In the genomic region with DNA sequence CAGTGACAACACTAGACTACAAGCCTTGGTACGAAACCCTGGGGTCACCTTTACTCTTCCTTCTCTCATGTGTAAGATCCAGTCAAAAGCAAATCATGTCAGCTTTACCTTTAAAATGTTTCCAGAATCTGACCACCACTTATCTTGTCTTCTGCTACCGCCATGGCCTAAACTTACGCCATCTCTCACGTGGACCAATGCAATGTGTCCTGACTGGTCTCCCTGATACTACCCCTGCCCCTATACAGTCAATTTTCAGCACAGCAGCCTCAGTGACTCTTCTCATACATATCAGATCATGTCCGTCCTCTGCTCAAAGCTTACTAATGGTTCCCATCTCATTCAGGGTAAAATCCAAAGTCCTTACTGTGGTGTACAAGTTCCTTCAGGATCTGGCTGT, we compare ENCODE assay signal across 28 cellular contexts. TPM values are rescaled to one million over a fixed set of nuclear protein-coding genes. Genes with fewer than 3 reads are reported as not detected.
DNase-seq lines count a peak whose midpoint lies in the region; ATAC-seq, FAIRE-seq and TF ChIP-seq lines count a peak whose summit lies in the region.
"Had no signal": no experiment of that assay in that cellular context is flagged by ENCODE, and none has a peak within 500 bp of the region (broad histone marks: within the 10 kb centered on the region; RNA-seq: fewer than 3 reads in every experiment).

No MANE protein-coding gene starts in this region.

- H3K79me1 ChIP-seq in IMR-90 (ENCODE audit: low read depth in 1 of 2, low read length in 2 of 2) (no peaks in the 10 kb centered on the region), H1 (ENCODE audit: low read depth, low read length) (no peaks in the 10 kb centered on the region), trophoblast cell (ENCODE audit: low read length) (peaks cover 5% of the 10 kb centered on the region)

- H2BK15ac ChIP-seq in IMR-90 (ENCODE audit: low read depth, low read length) (0 out of 3 replicates have a peak overlapping the region, but pooled peaks have one; percentile 22), H1 (ENCODE audit: low read length) (no peak overlapping the region)

- no peaks in the 10 kb centered on the region for H3K27me3 ChIP-seq in IMR-90 (ENCODE audit: control insufficient read depth, insufficient read depth, low read length)
- no peaks in the 10 kb centered on the region for H3K27me3 ChIP-seq in H1 (replicated peaks in 1 of 4; ENCODE audit: control insufficient read depth in 3 of 4, extremely low read depth in 1 of 4, insufficient read depth in 3 of 4, low read length in 3 of 4)
- no peaks in the 10 kb centered on the region for H3K27me3 ChIP-seq in trophoblast cell (ENCODE audit: insufficient read depth, low read length)
- H3K27me3 ChIP-seq: BE2C, BLaER1 had no signal

- dilution Hi-C loops in IMR-90 (cut with HindIII; ENCODE audit: low sequenced_read_pairs, unreplicated experiment): no loop called here

- TF ChIP-seq EP300 in H1 (IDR thresholded peaks at IDR 0.05; ENCODE audit: borderline replicate concordance in 1 of 2, low read depth in 2 of 2, low read length in 2 of 2): no peak

- no peak overlapping the region for H2BK20ac ChIP-seq in IMR-90 (ENCODE audit: low read depth, low read length)
- H2BK20ac ChIP-seq in H1 (ENCODE audit: low read length): 0 out of 2 replicates have a peak overlapping the region, but pooled peaks have one; percentile 41

- no peak overlapping the region for H4K12ac ChIP-seq in trophoblast cell (ENCODE audit: low read depth, low read length)

- H4K20me1 ChIP-seq in IMR-90 (ENCODE audit: insufficient read depth, low read length) (no peaks in the 10 kb centered on the region), H1 (replicated peaks in 1 of 2; ENCODE audit: control insufficient read depth in 1 of 2, insufficient read depth in 2 of 2, low read length in 2 of 2) (no peaks in the 10 kb centered on the region)
- H4K20me1 ChIP-seq: BLaER1 had no signal

- H3K4me3 ChIP-seq in IMR-90 (ENCODE audit: insufficient read depth, low read depth, low read length) (no peak overlapping the region), H1 (ENCODE audit: extremely low read depth in 1 of 4, insufficient read depth in 2 of 4, low read depth in 3 of 4, low read length in 4 of 4) (no peak overlapping the region), trophoblast cell (ENCODE audit: low read depth, low read length) (no peak overlapping the region)
- H3K4me3 ChIP-seq: BLaER1, GM12878 had no signal

- H3K4me1 ChIP-seq in IMR-90 (ENCODE audit: control insufficient read depth, insufficient read depth, low read length): no peaks in the 10 kb centered on the region
- H3K4me1 ChIP-seq in H1 (replicated peaks in 1 of 4; ENCODE audit: control insufficient read depth in 3 of 4, insufficient read depth in 4 of 4, low read length in 3 of 4): no peaks in the 10 kb centered on the region
- peaks cover 4 to 6% of the 10 kb centered on the region in 2 experiments for H3K4me1 ChIP-seq in trophoblast cell (ENCODE audit: control insufficient read depth in 1 of 2, insufficient read depth in 2 of 2, low read length in 2 of 2)
- H3K4me1 ChIP-seq: BLaER1 had no signal

- ATAC-seq in IMR-90 (ENCODE audit: low read depth) (no peak), GM19395 (IDR thresholded peaks at IDR 0.05; ENCODE audit: unreplicated experiment) (no peak), HG03045 (IDR thresholded peaks at IDR 0.05; ENCODE audit: unreplicated experiment) (no peak)
- ATAC-seq: GM12878 had no signal

- DNase-seq in IMR-90 (no peak), H1 (ENCODE audit: low read depth in 1 of 2, low spot score in 2 of 2) (no peak), trophoblast cell (peak; percentile 72 to 87), KG1 (lab: John Stamatoyannopoulos, UW) (no peak)
- DNase-seq in effector CD8-positive, alpha-beta T cell (lab: John Stamatoyannopoulos, UW): no peak
- DNase-seq: 8988T; ACHN; BE2C; C1 segment of cervical spinal cord; CD4-positive, alpha-beta memory T cell; CD4-positive, CD25-positive, alpha-beta regulatory T cell; CD8-positive, alpha-beta memory T cell; COR-L47; DMS 273 treated with DMSO at 0.1 percent for 48 hours; DMS153; DMS53; DMS79; DND-41; EL; GDM1 had no signal

- H3K14ac ChIP-seq in IMR-90 (replicated peaks; ENCODE audit: low read depth, low read length) (no peak overlapping the region), H1 (ENCODE audit: insufficient read length) (no peak overlapping the region), trophoblast cell (ENCODE audit: low read length) (no peak overlapping the region)

- no peaks in the 10 kb centered on the region for H3K23me2 ChIP-seq in H1 (ENCODE audit: low read depth, low read length)

- H2AK5ac ChIP-seq in IMR-90 (ENCODE audit: low read depth, low read length) (no peak overlapping the region; the same call in 1 of the 2 replicates), H1 (ENCODE audit: low read depth, low read length) (no peak overlapping the region), trophoblast cell (ENCODE audit: low read length) (no peak overlapping the region)

- intact Hi-C loops in IMR-90 (cut with micrococcal nuclease): no loop called here

- H2BK5ac ChIP-seq in IMR-90 (ENCODE audit: low read depth, low read length, poor library complexity, severe bottlenecking): no peak overlapping the region
- no peak overlapping the region for H2BK5ac ChIP-seq in H1 (ENCODE audit: low read depth, low read length)
- no peak overlapping the region for H2BK5ac ChIP-seq in trophoblast cell (ENCODE audit: low read depth, low read length, poor library complexity)

- no peak overlapping the region for H2AK9ac ChIP-seq in IMR-90 (replicated peaks; ENCODE audit: low read depth, low read length, poor library complexity)

- in situ Hi-C loops in IMR-90 (cut with MboI; ENCODE audit: low sequenced_read_pairs): loop anchor here (10.0 kb wide), 1 partner anchor 66 kb away; no protein-coding TSS in a partner anchor

- H4K5ac ChIP-seq in IMR-90 (ENCODE audit: low read depth, low read length) (no peak overlapping the region), H1 (ENCODE audit: insufficient read length, low read depth, low read length) (no peak overlapping the region)

- H3K79me2 ChIP-seq in H1 (ENCODE audit: control insufficient read depth in 1 of 2, insufficient read depth in 2 of 2, low read length in 2 of 2): no peaks in the 10 kb centered on the region
- H3K79me2 ChIP-seq in trophoblast cell (ENCODE audit: control insufficient read depth, insufficient read depth, low read length, poor library complexity): no peaks in the 10 kb centered on the region

- H2AFZ ChIP-seq in IMR-90 (replicated peaks; ENCODE audit: low read length, poor library complexity) (no peak overlapping the region), H1 (ENCODE audit: low read length) (no peak overlapping the region), trophoblast cell (ENCODE audit: insufficient read depth, low read length, poor library complexity) (no peak overlapping the region)

- H2BK120ac ChIP-seq in IMR-90 (ENCODE audit: low read depth, low read length) (no peak overlapping the region), H1 (replicated peaks; ENCODE audit: low read depth, low read length) (no peak overlapping the region), trophoblast cell (ENCODE audit: insufficient read depth, low read length, poor library complexity) (no peak overlapping the region)

- H4K91ac ChIP-seq in IMR-90 (ENCODE audit: insufficient read depth, low read depth, low read length) (no peak overlapping the region), H1 (replicated peaks; ENCODE audit: insufficient read length, low read length) (no peak overlapping the region), trophoblast cell (ENCODE audit: low read depth, low read length) (no peak overlapping the region)

- no peaks in the 10 kb centered on the region for H3K36me3 ChIP-seq in IMR-90 (ENCODE audit: control insufficient read depth, insufficient read depth, low read length)
- no peaks in the 10 kb centered on the region for H3K36me3 ChIP-seq in H1 (ENCODE audit: control insufficient read depth in 2 of 4, insufficient read depth in 4 of 4, low read length in 3 of 4)
- no peaks in the 10 kb centered on the region for H3K36me3 ChIP-seq in trophoblast cell (ENCODE audit: control insufficient read depth in 1 of 2, insufficient read depth in 2 of 2, low read length in 2 of 2)
- H3K36me3 ChIP-seq: BE2C, BLaER1 had no signal

- FAIRE-seq in H1 (lab: Jason Lieb, UNC): no peak
- FAIRE-seq: A204.1, GM12878, GM12892, GM18507 had no signal

- H3K4me2 ChIP-seq in IMR-90 (ENCODE audit: low read depth, low read length) (no peak overlapping the region), H1 (ENCODE audit: insufficient read depth in 1 of 2, low read depth in 2 of 2, low read length in 2 of 2) (no peak overlapping the region), trophoblast cell (ENCODE audit: low read length) (no peak overlapping the region)
- H3K4me2 ChIP-seq: BLaER1 had no signal

- TF ChIP-seq RAD21 in IMR-90 (IDR thresholded peaks at IDR 0.05; ENCODE audit: low read length) (no peak), H1 (IDR thresholded peaks at IDR 0.05 in 1 of 2, conservative IDR thresholded peaks at IDR 0.05 in 1 of 2; ENCODE audit: low read depth in 2 of 2, low read length in 2 of 2) (no peak)

- H3K56ac ChIP-seq in IMR-90 (ENCODE audit: extremely low read depth, insufficient read depth, low read length) (no peak overlapping the region), H1 (replicated peaks; ENCODE audit: insufficient read length, low read depth, low read length) (no peak overlapping the region)

- H3K23ac ChIP-seq in IMR-90 (ENCODE audit: low read depth, low read length): no peak overlapping the region
- no peak overlapping the region for H3K23ac ChIP-seq in H1 (ENCODE audit: insufficient read length)
- no peak overlapping the region for H3K23ac ChIP-seq in trophoblast cell (ENCODE audit: low read length)

- TF ChIP-seq CTCF in IMR-90 (conservative IDR thresholded peaks at IDR 0.05; ENCODE audit: low read depth, low read length) (no peak), H1 (IDR thresholded peaks at IDR 0.05; ENCODE audit: control extremely low read depth in 1 of 3, insufficient read depth in 1 of 3, low read depth in 1 of 3, low read length in 3 of 3) (no peak)

- CTCF ChIA-PET in IMR-90 (lab: Yijun Ruan, JAX) (no interaction called here), H1 (lab: Charles Lee; ENCODE audit: partially characterized antibody) (interaction anchor here (0.7 to 4.1 kb wide), 3 partner anchors 9 to 84 kb away, joined by 3 to 15 read pairs (median 4); no protein-coding TSS in a partner anchor)

- POLR2A ChIA-PET in IMR-90 (lab: Charles Lee; ENCODE audit: unreplicated experiment): no interaction called here
- POLR2A ChIA-PET in H1 (lab: Charles Lee; ENCODE audit: partially characterized antibody): interaction anchor here (0.7 kb wide), 1 partner anchor 15 kb away, joined by 3 read pairs; a partner anchor contains a TSS

- H2BK12ac ChIP-seq in H1 (ENCODE audit: low read depth, low read length) (no peak overlapping the region), trophoblast cell (ENCODE audit: low read length) (no peak overlapping the region)

- H3K27ac ChIP-seq in IMR-90 (ENCODE audit: insufficient read depth, low read length) (no peak overlapping the region), H1 (ENCODE audit: low read depth, low read length) (no peak overlapping the region), trophoblast cell (ENCODE audit: low read depth, low read length) (peak overlapping the region; percentile 16)
- H3K27ac ChIP-seq: BLaER1 had no signal

- no peaks in the 10 kb centered on the region for H3K9me1 ChIP-seq in IMR-90 (ENCODE audit: insufficient read depth, low read length)

- no peak overlapping the region for H3K18ac ChIP-seq in IMR-90 (ENCODE audit: low read depth, low read length)
- H3K18ac ChIP-seq in H1 (ENCODE audit: extremely low read depth, low read length): no peak overlapping the region
- H3K18ac ChIP-seq in trophoblast cell (ENCODE audit: low read length): no peak overlapping the region

- H4K8ac ChIP-seq in IMR-90 (ENCODE audit: low read depth in 2 of 2, low read length in 2 of 2) (no peak overlapping the region), H1 (ENCODE audit: extremely low read depth, insufficient read depth, low read length) (no peak overlapping the region), trophoblast cell (ENCODE audit: low read depth, low read length) (no peak overlapping the region)

- H3K9ac ChIP-seq in IMR-90 (ENCODE audit: low read depth, low read length) (no peak overlapping the region), H1 (replicated peaks in 1 of 4; ENCODE audit: extremely low read depth in 1 of 4, low read depth in 3 of 4, low read length in 3 of 4) (no peak overlapping the region), trophoblast cell (ENCODE audit: low read length) (no peak overlapping the region)
- H3K9ac ChIP-seq: BLaER1 had no signal

- TF ChIP-seq POLR2A in IMR-90 (IDR thresholded peaks at IDR 0.05; ENCODE audit: low read depth, low read length) (no peak), H1 (IDR thresholded peaks at IDR 0.05; ENCODE audit: control extremely low read depth in 1 of 2, low read depth in 2 of 2, low read length in 2 of 2) (no peak)

- H3K9me3 ChIP-seq in IMR-90 (ENCODE audit: control insufficient read depth, insufficient read depth, low read length): no peaks in the 10 kb centered on the region
- no peaks in the 10 kb centered on the region for H3K9me3 ChIP-seq in H1 (ENCODE audit: insufficient read depth in 2 of 2, low read depth in 1 of 2, low read length in 1 of 2)
- no peaks in the 10 kb centered on the region for H3K9me3 ChIP-seq in trophoblast cell (ENCODE audit: insufficient read depth, low read depth, low read length)
- H3K9me3 ChIP-seq: BE2C, BLaER1 had no signal

- no peak overlapping the region for H3K4ac ChIP-seq in IMR-90 (ENCODE audit: low read depth, low read length)
- no peak overlapping the region for H3K4ac ChIP-seq in H1 (replicated peaks; ENCODE audit: insufficient read length, low read depth, low read length)
- H3K4ac ChIP-seq in trophoblast cell (ENCODE audit: low read depth, low read length): no peak overlapping the region

- no TSS peak for BruUV-seq in IMR-90 (replicated peaks; lab: Mats Ljungman, UMichigan)

- 89% methylated on average over 4 of the region's 5 CpGs; no CpG with 5 or more reads in 1 of the 2 experiments for WGBS in IMR-90 (ENCODE audit: extremely low coverage in 2 of 2, insufficient read length in 1 of 2), 2 experiments
- 94% methylated on average over 5 of the region's 5 CpGs; no CpG with 5 or more reads in 1 of the 2 experiments for WGBS in H1 (ENCODE audit: extremely low coverage in 1 of 2, insufficient coverage in 1 of 2, insufficient read length in 1 of 2, insufficient replicate concordance in 2 of 2, low coverage in 1 of 2, low lambda C conversion rate in 2 of 2, missing lambda C conversion rate in 1 of 2), 2 experiments
- WGBS in trophoblast cell (ENCODE audit: extremely low coverage, insufficient coverage, insufficient read length): no CpG with 5 or more reads among the region's 5 CpGs

RNA-seq across cellular contexts. Expression of a gene that starts 15.0 kb away (rescaled TPM):
- 0.90 and 1.1 TPM in 2 replicates for total RNA-seq in IMR-90 (2012; rRNA removed)
- 1.7 and 2.0 TPM in 2 replicates for polyA plus RNA-seq in IMR-90 (2012; rRNA removed)
- polyA plus RNA-seq in IMR-90 (2012; cell fraction: cytosol; rRNA removed): 0.78 and 1.8 TPM in 2 replicates
- polyA plus RNA-seq in IMR-90 (2012; cell fraction: nucleus; rRNA removed; ENCODE audit: low replicate concordance): 1.3 and 2.3 TPM in 2 replicates
- 5.6 and 5.7 TPM in 2 replicates for total RNA-seq in H1 (2021; fragmentation: NEBNext Ultra II Directional; extraction: Animal tissue kit (Norgen Biotek cat#: 25700))
- polyA plus RNA-seq in H1 (2011; rRNA removed): 2.1 and 2.7 TPM in 2 replicates
- polyA plus RNA-seq in H1 (2011; cell fraction: cytosol; rRNA removed): 3.0 TPM
- polyA plus RNA-seq in H1 (2011; cell fraction: nucleus; rRNA removed): 3.8 TPM
- polyA plus RNA-seq in H1 (2012, experiment 1 of 2): 2.1 to 2.6 TPM (median 2.2 TPM) in 4 replicates
- polyA plus RNA-seq in H1 (2012, experiment 2 of 2): 0.34 TPM
- polyA plus RNA-seq in H1 (2013, experiment 1 of 2): 4.8 TPM
- 4.9 TPM for polyA plus RNA-seq in H1 (2013, experiment 2 of 2)
- polyA minus RNA-seq in H1 (2011; rRNA and poly(A)+ RNA removed): 4.6 and 6.1 TPM in 2 replicates
- 4.1 TPM for polyA minus RNA-seq in H1 (2011; cell fraction: cytosol; rRNA and poly(A)+ RNA removed)
- polyA minus RNA-seq in H1 (2011; cell fraction: nucleus; rRNA and poly(A)+ RNA removed): 11.6 TPM
- polyA plus RNA-seq in trophoblast cell (2013): 31.7 and 32.4 TPM in 2 replicates
- total RNA-seq: G401 had no signal

Comparison
In these comparisons a context has a peak if more than half of its experiments do, and no peak if none do; other contexts are left out.
1. DNase-seq: peak in trophoblast cell (2 of 2); none in IMR-90 (single experiment), H1 (0 of 2), effector CD8-positive, alpha-beta T cell (single experiment) and KG1 (single experiment).